In the genomic region with DNA sequence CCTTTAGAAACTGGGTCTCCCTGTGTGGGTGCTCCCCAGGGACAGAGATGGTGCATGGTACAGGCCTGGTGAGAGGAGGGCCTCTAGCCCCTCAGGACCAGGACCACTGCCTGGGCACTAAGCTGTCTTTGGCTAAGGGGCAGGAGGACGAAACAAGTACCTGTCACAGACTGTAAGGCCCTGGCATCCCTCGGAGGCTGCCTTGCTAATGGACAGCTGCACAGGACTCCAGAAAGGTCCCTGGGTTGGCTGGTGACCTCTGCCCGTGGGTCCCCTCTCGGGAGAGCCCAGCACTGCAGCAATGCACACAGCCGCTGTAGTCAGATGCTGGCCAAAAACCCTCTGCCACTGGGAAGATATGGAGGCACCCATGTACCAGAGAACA, we compare ENCODE assay signal across 18 cellular contexts. TPM values are rescaled to one million over a fixed set of nuclear protein-coding genes. Genes with fewer than 3 reads are reported as not detected.
DNase-seq lines count a peak whose midpoint lies in the region; FAIRE-seq and TF ChIP-seq lines count a peak whose summit lies in the region.
"Had no signal": no experiment of that assay in that cellular context is flagged by ENCODE, and none has a peak within 500 bp of the region (broad histone marks: within the 10 kb centered on the region; RNA-seq: fewer than 3 reads in every experiment).

No MANE protein-coding gene starts in this region.

- peak overlapping the region; percentile 13 for H3K27ac Mint-ChIP-seq in activated CD4-positive, alpha-beta T cell treated with anti-CD3 and anti-CD28 coated beads, Interleukin-2, amount 10 ng/mL, durations not matched to agents 7 days and 5 days
- H3K27ac Mint-ChIP-seq: naive thymus-derived CD8-positive, alpha-beta T cell had no signal

- no peaks in the 10 kb centered on the region for H3K27me3 Mint-ChIP-seq in activated CD4-positive, alpha-beta T cell treated with anti-CD3 and anti-CD28 coated beads, Interleukin-2, amount 10 ng/mL, durations not matched to agents 7 days and 5 days
- H3K27me3 Mint-ChIP-seq: CD8-positive, alpha-beta memory T cell; naive thymus-derived CD8-positive, alpha-beta T cell had no signal

- no peak overlapping the region for H3K4me3 Mint-ChIP-seq in activated CD4-positive, alpha-beta T cell treated with anti-CD3 and anti-CD28 coated beads, Interleukin-2, amount 10 ng/mL, durations not matched to agents 7 days and 5 days
- H3K4me3 Mint-ChIP-seq: activated T-cell treated with anti-CD3 and anti-CD28 coated beads, Interleukin-2, amount 50 U/mL, for 4 hours; CD8-positive, alpha-beta memory T cell; naive thymus-derived CD8-positive, alpha-beta T cell had no signal

- no peak for TF ChIP-seq POLR2A in vagina (IDR thresholded peaks at IDR 0.05)

- peaks cover 43% of the 10 kb centered on the region for H3K4me1 ChIP-seq in osteoblast (ENCODE audit: insufficient read depth, low read length)
- peaks cover 94% of the 10 kb centered on the region for H3K4me1 ChIP-seq in vagina
- no peaks in the 10 kb centered on the region for H3K4me1 ChIP-seq in small intestine (ENCODE audit: control insufficient read depth in 2 of 2, insufficient read depth in 1 of 2, low read depth in 1 of 2, low read length in 1 of 2)

- H3K79me2 ChIP-seq in osteoblast (ENCODE audit: insufficient read depth, low read length) = peaks cover 27% of the 10 kb centered on the region

- no peaks in the 10 kb centered on the region for H3K9me3 Mint-ChIP-seq in activated CD4-positive, alpha-beta T cell treated with anti-CD3 and anti-CD28 coated beads, Interleukin-2, amount 10 ng/mL, durations not matched to agents 7 days and 5 days
- H3K9me3 Mint-ChIP-seq: activated T-cell treated with anti-CD3 and anti-CD28 coated beads, Interleukin-2, amount 50 U/mL, for 4 hours; CD8-positive, alpha-beta memory T cell; naive thymus-derived CD8-positive, alpha-beta T cell had no signal

- POLR2A ChIA-PET in activated CD4-positive, alpha-beta T cell treated with anti-CD3 and anti-CD28 coated beads, Interleukin-2, amount 10 ng/mL, durations not matched to agents 7 days and 5 days (lab: Charles Lee) = no interaction called here

- H3K27ac ChIP-seq in epithelial cell of prostate (peak overlapping the region; percentile 98), osteoblast (ENCODE audit: low read depth, low read length) (peak overlapping the region; percentile 95), vagina (peak overlapping the region; percentile 90), small intestine (ENCODE audit: low read depth in 1 of 2, low read length in 1 of 2) (peak overlapping the region in 1 of 2 donors; percentile 82)
- H3K27ac ChIP-seq: 22Rv1 had no signal

- H2AFZ ChIP-seq in osteoblast (ENCODE audit: low read length) = no peak overlapping the region

- no peak for FAIRE-seq in small intestine (lab: Jason Lieb, UNC)
- FAIRE-seq: GM12878 had no signal

- peaks cover 13% of the 10 kb centered on the region for H4K20me1 ChIP-seq in osteoblast (ENCODE audit: insufficient read depth, low read length)

- H3K9me3 ChIP-seq in osteoblast (ENCODE audit: low read depth, low read length) (no peaks in the 10 kb centered on the region), vagina (no peaks in the 10 kb centered on the region), small intestine (ENCODE audit: control insufficient read depth, low read depth) (no peaks in the 10 kb centered on the region)
- H3K9me3 ChIP-seq: SK-N-SH had no signal

- H3K36me3 ChIP-seq in osteoblast (ENCODE audit: insufficient read depth, low read length) (no peaks in the 10 kb centered on the region), vagina (no peaks in the 10 kb centered on the region), small intestine (ENCODE audit: control insufficient read depth in 2 of 2, insufficient read depth in 2 of 2, low read length in 2 of 2) (no peaks in the 10 kb centered on the region)

- no peaks in the 10 kb centered on the region for H3K27me3 ChIP-seq in osteoblast (ENCODE audit: insufficient read depth, low read length)
- H3K27me3 ChIP-seq in vagina = no peaks in the 10 kb centered on the region
- H3K27me3 ChIP-seq in small intestine (ENCODE audit: control insufficient read depth in 2 of 2, insufficient read depth in 2 of 2, low read length in 2 of 2) = no peaks in the 10 kb centered on the region

- H3K4me2 ChIP-seq in osteoblast (ENCODE audit: insufficient read depth, low read length) = no peak overlapping the region

- WGBS in small intestine, 3 donors = 82 to 92% (median 87%) methylated on average over 5 of the region's 5 CpGs

- no peak for DNase-seq in activated CD4-positive, alpha-beta T cell treated with anti-CD3 and anti-CD28 coated beads, Interleukin-2, amount 10 ng/mL, durations not matched to agents 7 days and 5 days
- no peak for DNase-seq in activated CD4-positive, alpha-beta T cell treated with anti-CD3 and anti-CD28 coated beads for 1 hour
- DNase-seq in epithelial cell of prostate (ENCODE audit: low read depth, low spot score) (no peak), osteoblast (ENCODE audit: insufficient read length, low spot score, missing footprints) (no peak), vagina (ENCODE audit: extremely low spot score in 2 of 2) (no peak), small intestine (no peak), AML-193 (lab: John Stamatoyannopoulos, UW) (no peak)
- no peak for DNase-seq in activated effector memory CD4-positive, alpha-beta T cell treated with Interleukin-2 at 50 U/mL for 16 hours
- DNase-seq: activated CD4-positive, alpha-beta T cell treated with anti-CD3 and anti-CD28 coated beads, Interleukin-2, amount 50 U/mL, for 4 hours; activated T-cell treated with anti-CD3 and anti-CD28 coated beads, Interleukin-2, amount 50 U/mL, for 4 hours; CD8-positive, alpha-beta memory T cell; hippocampal formation; naive thymus-derived CD8-positive, alpha-beta T cell; SK-N-SH; stimulated activated CD4-positive, alpha-beta T cell treated with anti-CD3 and anti-CD28 coated beads, Interleukin-4, amount 100 ng/mL, for 24 hours had no signal

- H3K4me3 ChIP-seq in osteoblast (ENCODE audit: insufficient read depth, low read length) (no peak overlapping the region), vagina (no peak overlapping the region), small intestine (ENCODE audit: low read depth in 1 of 2, low read length in 2 of 2) (no peak overlapping the region)
- H3K4me3 ChIP-seq: coronary artery, GM12878 had no signal

- TF ChIP-seq CTCF in osteoblast (IDR thresholded peaks at IDR 0.05; ENCODE audit: extremely low read depth, low read depth, low read length) (no peak), vagina (IDR thresholded peaks at IDR 0.05) (no peak)

- CTCF ChIA-PET in activated CD4-positive, alpha-beta T cell treated with anti-CD3 and anti-CD28 coated beads, Interleukin-2, amount 10 ng/mL, durations not matched to agents 7 days and 5 days (lab: Charles Lee) = no interaction called here

- intact Hi-C loops in vagina (cut with DNase I) = no loop called here

- no peaks in the 10 kb centered on the region for H3K4me1 Mint-ChIP-seq in activated CD4-positive, alpha-beta T cell treated with anti-CD3 and anti-CD28 coated beads, Interleukin-2, amount 10 ng/mL, durations not matched to agents 7 days and 5 days

- no peaks in the 10 kb centered on the region for H3K36me3 Mint-ChIP-seq in activated CD4-positive, alpha-beta T cell treated with anti-CD3 and anti-CD28 coated beads, Interleukin-2, amount 10 ng/mL, durations not matched to agents 7 days and 5 days (ENCODE audit: low read depth)
- H3K36me3 Mint-ChIP-seq: naive thymus-derived CD8-positive, alpha-beta T cell had no signal

RNA-seq across cellular contexts. Expression of a gene that starts 14.3 kb away (rescaled TPM):
- total RNA-seq in activated CD4-positive, alpha-beta T cell treated with anti-CD3 and anti-CD28 coated beads, Interleukin-2, amount 10 ng/mL, durations not matched to agents 7 days and 5 days = 1 to 10 TPM; 7.9 to 8.4 TPM
- total RNA-seq in osteoblast (16.5 and 18.8 TPM in 2 replicates), vagina (68.5 TPM)
- polyA plus RNA-seq in small intestine = 10 to 100 TPM in 1 of 3 donors, 1 to 10 TPM in 2; 4.0 to 20.7 (median 6.5) TPM
